8 cellular contexts compared by ENCODE assay signal in genomic region chr17:35432176-35433074, GRCh38. TPM values are rescaled to one million over a fixed set of nuclear protein-coding genes. Genes with fewer than 3 reads are reported as not detected.
DNase-seq lines count a peak whose midpoint lies in the region; ATAC-seq and TF ChIP-seq lines count a peak whose summit lies in the region.

Gene SLFN12, minus strand, starts transcription at chr17:35432500. Its CDS starts 9,472 bp downstream, at chr17:35423028.

- no peaks in the 10 kb centered on the region for H3K9me3 Mint-ChIP-seq in naive thymus-derived CD8-positive, alpha-beta T cell
- H3K9me3 Mint-ChIP-seq in type B pancreatic cell, result peaks cover 5% of the 10 kb centered on the region

- H3K9me2 ChIP-seq in Loucy (replicated peaks; ENCODE audit: low read depth, low read length), result no peaks in the 10 kb centered on the region

- H4K20me1 ChIP-seq in Loucy (ENCODE audit: insufficient read depth, low read length, poor library complexity, severe bottlenecking), result no peaks in the 10 kb centered on the region

- peak in 1 of 4 donors; percentile 38 for TF ChIP-seq POLR2A in esophagus squamous epithelium (IDR thresholded peaks at IDR 0.05)

- ATAC-seq in GM21737 (IDR thresholded peaks at IDR 0.05; ENCODE audit: unreplicated experiment), result peak; percentile 79
- peak; percentile 89 to 92 for ATAC-seq in naive thymus-derived CD8-positive, alpha-beta T cell

- peak within 1 kb of the TSS; percentile 87 to 98 (median 95) for H3K27ac Mint-ChIP-seq in naive thymus-derived CD8-positive, alpha-beta T cell
- peak within 1 kb of the TSS; percentile 88 for H3K27ac Mint-ChIP-seq in type B pancreatic cell

- H3K36me3 Mint-ChIP-seq in naive thymus-derived CD8-positive, alpha-beta T cell, result no peaks in the 10 kb centered on the region
- no peaks in the 10 kb centered on the region for H3K36me3 Mint-ChIP-seq in type B pancreatic cell

- peaks cover 24 to 66% (median 63%) of the 10 kb centered on the region in 4 donors for H3K4me1 Mint-ChIP-seq in naive thymus-derived CD8-positive, alpha-beta T cell
- peaks cover 13% of the 10 kb centered on the region for H3K4me1 Mint-ChIP-seq in type B pancreatic cell (ENCODE audit: unreplicated experiment)

- POLR2A ChIA-PET in naive thymus-derived CD8-positive, alpha-beta T cell (lab: Charles Lee), result interaction anchor here (0.7 to 1.9 kb wide), 11 partner anchors 16 to 192 kb away, joined by 3 to 25 read pairs (median 4); partner anchors contain the start of genes SLFN12L and SLFN13

- H3K9me3 ChIP-seq in Loucy (ENCODE audit: insufficient read depth, low read depth, low read length) (no peaks in the 10 kb centered on the region), esophagus squamous epithelium (no peaks in the 10 kb centered on the region)

- intact Hi-C loops in esophagus squamous epithelium (cut with DNase I), result no loop called here

- no peak for TF ChIP-seq CTCF in Loucy (conservative IDR thresholded peaks at IDR 0.05; ENCODE audit: low read length)
- TF ChIP-seq CTCF in esophagus squamous epithelium (IDR thresholded peaks at IDR 0.05), result no peak
- TF ChIP-seq CTCF in type B pancreatic cell (conservative IDR thresholded peaks at IDR 0.05), result no peak

- H3K27me3 Mint-ChIP-seq in naive thymus-derived CD8-positive, alpha-beta T cell, result no peaks in the 10 kb centered on the region
- H3K27me3 Mint-ChIP-seq in type B pancreatic cell, result no peaks in the 10 kb centered on the region

- H3K9ac ChIP-seq in Loucy (ENCODE audit: low read depth, low read length, poor library complexity, severe bottlenecking), result peak within 1 kb of the TSS; percentile 81

- DNase-seq in EH (ENCODE audit: low read depth) (peak; percentile 98), activated T-cell treated with anti-CD3 and anti-CD28 coated beads for 24 hours (ENCODE audit: low read depth) (peak; percentile 28), esophagus squamous epithelium (lab: John Stamatoyannopoulos, UW) (no peak), type B pancreatic cell (ENCODE audit: extremely low spot score, unreplicated experiment) (no peak), SW480 (ENCODE audit: low spot score) (no peak)
- peak in 9 of 10 donors; percentile 39 to 81 (median 61) for DNase-seq in naive thymus-derived CD8-positive, alpha-beta T cell

- no peaks in the 10 kb centered on the region for H3K36me3 ChIP-seq in Loucy (ENCODE audit: insufficient read depth, low read length)
- no peaks in the 10 kb centered on the region for H3K36me3 ChIP-seq in esophagus squamous epithelium

- WGBS in esophagus squamous epithelium, 2 donors, result 28 to 38% methylated on average over 22 of the region's 22 CpGs

- H3K4me3 ChIP-seq in Loucy (ENCODE audit: low read length, poor library complexity, severe bottlenecking) (peak within 1 kb of the TSS; percentile 82), esophagus squamous epithelium (peak within 1 kb of the TSS; percentile 49 to 69 (median 62))

- no peaks in the 10 kb centered on the region for H3K27me3 ChIP-seq in Loucy (ENCODE audit: insufficient read depth, low read length, poor library complexity, severe bottlenecking)
- H3K27me3 ChIP-seq in esophagus squamous epithelium, result no peaks in the 10 kb centered on the region

- peak within 1 kb of the TSS; percentile 83 to 93 (median 90) for H3K27ac ChIP-seq in esophagus squamous epithelium

- no peaks in the 10 kb centered on the region for H3F3A ChIP-seq in Loucy (ENCODE audit: low read depth)

- peak within 1 kb of the TSS; percentile 97 for H2AFZ ChIP-seq in Loucy (ENCODE audit: low read length)

- H3K4me1 ChIP-seq in Loucy (ENCODE audit: insufficient read depth, low read length, poor library complexity, severe bottlenecking) (peaks cover 32% of the 10 kb centered on the region), esophagus squamous epithelium (peaks cover 4 to 39% (median 17%) of the 10 kb centered on the region in 3 donors)

- H3K4me2 ChIP-seq in Loucy (ENCODE audit: low read depth, low read length, poor library complexity, severe bottlenecking), result peak within 1 kb of the TSS; percentile 74

- peak within 1 kb of the TSS; percentile 89 to 100 (median 96) for H3K4me3 Mint-ChIP-seq in naive thymus-derived CD8-positive, alpha-beta T cell
- H3K4me3 Mint-ChIP-seq in type B pancreatic cell, result peak within 1 kb of the TSS; percentile 88

- H3K79me2 ChIP-seq in Loucy (ENCODE audit: insufficient read depth, low read length), result peaks cover 6% of the 10 kb centered on the region; the same call in 1 of the 2 replicates

RNA-seq across cellular contexts. Expression of gene SLFN12, which starts in this region (rescaled TPM):
- total RNA-seq in esophagus squamous epithelium (1 to 10 TPM; 1.3 to 5.0 (median 3.7) TPM), type B pancreatic cell (ENCODE audit: low replicate concordance) (5.2 and 6.6 TPM in 2 replicates)
- total RNA-seq in naive thymus-derived CD8-positive, alpha-beta T cell, result 10 to 100 TPM; 10.5 to 12.1 TPM
- 1 to 10 TPM; 2.0 to 3.1 (median 2.1) TPM for polyA plus RNA-seq in naive thymus-derived CD8-positive, alpha-beta T cell

Comparison
In these comparisons a context has a peak if more than half of its experiments do, and no peak if none do; other contexts are left out.
1. DNase-seq: peak in EH (single experiment), activated T-cell treated with anti-CD3 and anti-CD28 coated beads for 24 hours (single experiment) and naive thymus-derived CD8-positive, alpha-beta T cell (9 of 10); none in esophagus squamous epithelium (single experiment), type B pancreatic cell (single experiment) and SW480 (single experiment).